ENCODE assay signal across 20 cellular contexts in the genomic region with DNA sequence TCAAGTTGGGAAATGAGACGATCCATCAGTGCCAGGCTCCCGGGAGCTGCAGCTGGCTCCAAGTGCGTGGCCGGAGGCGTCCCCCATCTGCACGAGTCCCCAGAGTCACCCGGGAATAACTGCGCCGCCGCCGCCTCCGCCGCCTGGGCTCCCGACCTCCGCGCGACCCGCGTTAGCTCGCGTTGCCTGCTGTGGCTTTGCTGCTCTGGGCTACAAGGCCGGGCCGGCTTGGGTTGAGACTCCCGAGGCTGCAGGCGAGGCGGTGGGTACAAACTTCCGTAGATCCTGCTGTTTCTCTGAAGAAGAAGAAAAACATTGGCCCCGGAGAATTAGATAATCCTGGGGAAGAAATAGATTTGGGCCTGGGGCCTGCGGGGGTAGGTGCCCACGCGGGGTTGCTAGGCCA. TPM values are rescaled to one million over a fixed set of nuclear protein-coding genes. Genes with fewer than 3 reads are reported as not detected.
A peak's percentile ranks its signal among the peaks of the same experiment; 100 is the strongest.
DNase-seq lines count a peak whose midpoint lies in the region; FAIRE-seq and TF ChIP-seq lines count a peak whose summit lies in the region.
"Had no signal": no experiment of that assay in that cellular context is flagged by ENCODE, and none has a peak within 500 bp of the region (broad histone marks: within the 10 kb centered on the region; RNA-seq: fewer than 3 reads in every experiment).

No MANE protein-coding gene starts in this region.

- dilution Hi-C loops in endothelial cell of umbilical vein (cut with MboI; ENCODE audit: extremely low pct_ligation_motif_present, low sequenced_read_pairs): no loop called here

- H3K27me3 ChIP-seq in HUES6 (ENCODE audit: control insufficient read depth, insufficient read depth, low read length) (peaks cover 95% of the 10 kb centered on the region), endothelial cell of umbilical vein (ENCODE audit: control insufficient read depth in 2 of 2, insufficient read depth in 2 of 2, low read length in 2 of 2) (peaks cover 58 to 74% of the 10 kb centered on the region in 2 experiments)
- H3K27me3 ChIP-seq: BE2C had no signal

- H3K27ac ChIP-seq in HUES6 (ENCODE audit: low read depth, low read length): no peak overlapping the region
- no peak overlapping the region for H3K27ac ChIP-seq in endothelial cell of umbilical vein (ENCODE audit: insufficient read depth, low read depth, low read length)
- H3K27ac ChIP-seq: epithelial cell of prostate had no signal

- DNase-seq in Ammon's horn (ENCODE audit: low spot score) (peak; percentile 16), endothelial cell of umbilical vein (ENCODE audit: low read depth, low spot score) (no peak), nephron progenitor cell (peak; percentile 55), immature natural killer cell (no peak), AG08395 (ENCODE audit: low spot score) (no peak), NCI-H82 treated with DMSO at 0.1 percent for 48 hours (lab: John Stamatoyannopoulos, UW; ENCODE audit: unreplicated experiment) (no peak), frontal cortex (ENCODE audit: low spot score in 2 of 2) (no peak)
- DNase-seq: activated CD8-positive, alpha-beta memory T cell treated with anti-CD3 and anti-CD28 coated beads, Interleukin-2, amount 50 U/mL, for 48 hours; activated naive CD4-positive, alpha-beta T cell treated with anti-CD3 and anti-CD28 coated beads, Interleukin-2, amount 50 U/mL, for 16 hours; BE2C; cerebellar nuclear complex; hippocampal formation; NCI-H2081 treated with DMSO at 0.1 percent for 48 hours; NCI-H748 treated with DMSO at 0.1 percent for 48 hours had no signal

- H3K4me2 ChIP-seq in endothelial cell of umbilical vein (ENCODE audit: insufficient read depth, low read length): no peak overlapping the region

- H3K9me3 Mint-ChIP-seq in nephron progenitor cell: no peaks in the 10 kb centered on the region
- H3K9me3 Mint-ChIP-seq in immature natural killer cell: peaks cover 6 to 13% (median 8%) of the 10 kb centered on the region in 6 donors
- H3K9me3 Mint-ChIP-seq: memory B cell had no signal

- H3K4me1 Mint-ChIP-seq in nephron progenitor cell (peaks cover 7% of the 10 kb centered on the region), immature natural killer cell (no peaks in the 10 kb centered on the region)

- intact Hi-C loops in endothelial cell of umbilical vein (cut with micrococcal nuclease): no loop called here

- TF ChIP-seq CTCF in endothelial cell of umbilical vein (IDR thresholded peaks at IDR 0.05; ENCODE audit: extremely low read depth in 1 of 2, insufficient read depth in 1 of 2, low read depth in 1 of 2, low read length in 2 of 2) (no peak), nephron progenitor cell (IDR thresholded peaks at IDR 0.05) (no peak)

- H3K4me3 ChIP-seq in HUES6 (ENCODE audit: low read depth, low read length) (peak overlapping the region; percentile 49), endothelial cell of umbilical vein (replicated peaks in 1 of 3; ENCODE audit: insufficient read depth in 1 of 3, low read depth in 1 of 3, low read length in 3 of 3) (no peak overlapping the region)

- CTCF ChIA-PET in endothelial cell of umbilical vein (lab: Charles Lee): no interaction called here

- H3K36me3 ChIP-seq in HUES6 (ENCODE audit: control insufficient read depth, insufficient read depth, low read length): no peaks in the 10 kb centered on the region
- H3K36me3 ChIP-seq in endothelial cell of umbilical vein (ENCODE audit: control insufficient read depth in 2 of 2, extremely low read depth in 1 of 2, insufficient read depth in 2 of 2, low read length in 2 of 2): no peaks in the 10 kb centered on the region
- H3K36me3 ChIP-seq: BE2C had no signal

- H3K36me3 Mint-ChIP-seq in nephron progenitor cell (ENCODE audit: low read depth) (no peaks in the 10 kb centered on the region), immature natural killer cell (no peaks in the 10 kb centered on the region)
- H3K36me3 Mint-ChIP-seq: memory B cell had no signal

- no TSS peak for BruUV-seq in endothelial cell of umbilical vein (replicated peaks; lab: Mats Ljungman, UMichigan)

- H3K4me1 ChIP-seq in HUES6 (ENCODE audit: control insufficient read depth, insufficient read depth, low read length) (peaks cover 32% of the 10 kb centered on the region), endothelial cell of umbilical vein (ENCODE audit: control insufficient read depth, extremely low read depth, insufficient read depth, low read length) (no peaks in the 10 kb centered on the region)
- H3K4me1 ChIP-seq: BE2C had no signal

- FAIRE-seq in endothelial cell of umbilical vein (lab: Jason Lieb, UNC): no peak
- no peak for FAIRE-seq in frontal cortex (lab: Jason Lieb, UNC)
- FAIRE-seq: GM12891 had no signal

- H3K27ac Mint-ChIP-seq in nephron progenitor cell: no peak overlapping the region
- no peak overlapping the region for H3K27ac Mint-ChIP-seq in immature natural killer cell
- H3K27ac Mint-ChIP-seq: memory B cell had no signal

- no peak for TF ChIP-seq POLR2A in endothelial cell of umbilical vein (IDR thresholded peaks at IDR 0.05; ENCODE audit: low read depth, low read length)

- H3K9ac ChIP-seq in HUES6 (ENCODE audit: low read length) (peak overlapping the region; percentile 3), endothelial cell of umbilical vein (replicated peaks; ENCODE audit: extremely low read depth, insufficient read depth, low read length) (no peak overlapping the region)

- no peaks in the 10 kb centered on the region for H3K9me1 ChIP-seq in endothelial cell of umbilical vein (replicated peaks; ENCODE audit: control insufficient read depth, extremely low read depth, insufficient read depth, low read length)

- POLR2A ChIA-PET in endothelial cell of umbilical vein (lab: Charles Lee): no interaction called here

- H3K9me3 ChIP-seq in HUES6 (ENCODE audit: control insufficient read depth, insufficient read depth, low read depth, low read length) (no peaks in the 10 kb centered on the region), endothelial cell of umbilical vein (replicated peaks; ENCODE audit: control insufficient read depth, insufficient read depth, low read length) (no peaks in the 10 kb centered on the region)
- H3K9me3 ChIP-seq: BE2C had no signal

- H4K20me1 ChIP-seq in endothelial cell of umbilical vein (replicated peaks; ENCODE audit: control insufficient read depth, extremely low read depth, insufficient read depth, low read length): no peaks in the 10 kb centered on the region

- H3K4me3 Mint-ChIP-seq in nephron progenitor cell (peak overlapping the region; percentile 49), immature natural killer cell (no peak overlapping the region)
- H3K4me3 Mint-ChIP-seq: memory B cell had no signal

- H3K79me2 ChIP-seq in endothelial cell of umbilical vein (ENCODE audit: control insufficient read depth, insufficient read depth, low read length): no peaks in the 10 kb centered on the region

- H3K27me3 Mint-ChIP-seq in nephron progenitor cell (ENCODE audit: low read depth, poor library complexity) (peaks cover 91% of the 10 kb centered on the region), immature natural killer cell (ENCODE audit: low read depth in 3 of 3) (peaks cover 3 to 16% (median 8%) of the 10 kb centered on the region in 3 donors)

- H2AFZ ChIP-seq in endothelial cell of umbilical vein (ENCODE audit: low read depth, low read length): no peak overlapping the region

TF ChIP-seq in endothelial cell of umbilical vein, 7 proteins besides CTCF, POLR2A, EP300 and RAD21:
- TF ChIP-seq EZH2 (IDR thresholded peaks at IDR 0.05; ENCODE audit: borderline replicate concordance, low read depth, low read length, severe bottlenecking) (peak; percentile 8), FOS (IDR thresholded peaks at IDR 0.05; ENCODE audit: borderline replicate concordance, insufficient read depth, low read length) (no peak)

RNA-seq across cellular contexts. Expression of gene LAMP5, which starts 7.4 kb away (rescaled TPM):
- total RNA-seq in endothelial cell of umbilical vein (not detected in 2 replicates), frontal cortex (12.6 TPM)
- polyA plus RNA-seq in endothelial cell of umbilical vein (0.10 TPM in 1 of 2 replicates, not detected in the other), immature natural killer cell (under 1 TPM in 1 of 3 donors, not detected in 2; 0.16 TPM)
- 0.09 and 0.10 TPM in 2 replicates for polyA plus RNA-seq in endothelial cell of umbilical vein (2011; cell fraction: cytosol; rRNA removed)
- polyA plus RNA-seq in endothelial cell of umbilical vein (2011; cell fraction: nucleus; rRNA removed): not detected in 2 replicates
- polyA plus RNA-seq in endothelial cell of umbilical vein (2012): not detected in 2 replicates
- not detected in 2 replicates for polyA minus RNA-seq in endothelial cell of umbilical vein
- not detected for polyA minus RNA-seq in endothelial cell of umbilical vein (2011; cell fraction: cytosol; rRNA and poly(A)+ RNA removed)
- not detected in 2 replicates for polyA minus RNA-seq in endothelial cell of umbilical vein (2011; cell fraction: nucleus; rRNA and poly(A)+ RNA removed)
- total RNA-seq: subcutaneous adipose tissue; T-helper 1 cell treated with Interleukin-12 subunit alpha and Interleukin-12 subunit beta and Interleukin-4 antibody, amounts not matched to agents 30 ng/mL and 1 ng/mL, for 36 hours had no signal

Comparison
In these comparisons a context has a peak if more than half of its experiments do, and no peak if none do; other contexts are left out.
1. DNase-seq: peak in Ammon's horn (single experiment) and nephron progenitor cell (single experiment); none in endothelial cell of umbilical vein (single experiment), immature natural killer cell (0 of 3), AG08395 (single experiment), NCI-H82 treated with DMSO at 0.1 percent for 48 hours (single experiment) and frontal cortex (0 of 2).
2. RNA of gene LAMP5, which starts 7.4 kb away (total RNA-seq): 12.6 TPM in frontal cortex (single experiment); not detected in endothelial cell of umbilical vein; every median in the first group is over 10 times any median in the second.